2 cellular contexts compared by ENCODE assay signal in the genomic region with DNA sequence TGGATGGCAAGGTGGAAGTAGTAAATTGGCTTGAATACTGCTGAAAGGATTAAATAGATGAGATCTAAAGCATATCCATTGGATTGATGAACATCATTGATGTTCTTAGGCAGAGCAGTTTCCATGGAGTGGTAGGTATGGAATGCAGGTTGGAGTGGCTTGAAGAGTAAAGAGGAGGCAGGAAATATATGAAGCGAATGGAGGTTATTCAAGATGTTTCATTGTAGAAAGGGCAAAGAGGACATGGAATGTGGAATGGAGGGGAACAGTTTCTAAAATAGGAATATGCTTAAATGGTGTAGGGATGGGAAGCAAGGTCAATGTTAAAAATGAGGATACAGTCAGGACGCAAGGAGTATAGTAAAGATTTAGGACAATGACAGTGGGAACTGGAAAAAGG.
TF ChIP-seq lines count a peak whose summit lies in the region.

No MANE protein-coding gene starts in this region.

TF ChIP-seq in liver, 16 proteins besides CTCF, POLR2A, EP300 and RAD21:
- TF ChIP-seq GABPA (IDR thresholded peaks at IDR 0.05 in 1 of 2, conservative IDR thresholded peaks at IDR 0.05 in 1 of 2) (no peak), HNF4G (IDR thresholded peaks at IDR 0.05) (no peak), TAF1 (conservative IDR thresholded peaks at IDR 0.05) (no peak), JUND (IDR thresholded peaks at IDR 0.05) (no peak)
- TF ChIP-seq, protein P1, sequence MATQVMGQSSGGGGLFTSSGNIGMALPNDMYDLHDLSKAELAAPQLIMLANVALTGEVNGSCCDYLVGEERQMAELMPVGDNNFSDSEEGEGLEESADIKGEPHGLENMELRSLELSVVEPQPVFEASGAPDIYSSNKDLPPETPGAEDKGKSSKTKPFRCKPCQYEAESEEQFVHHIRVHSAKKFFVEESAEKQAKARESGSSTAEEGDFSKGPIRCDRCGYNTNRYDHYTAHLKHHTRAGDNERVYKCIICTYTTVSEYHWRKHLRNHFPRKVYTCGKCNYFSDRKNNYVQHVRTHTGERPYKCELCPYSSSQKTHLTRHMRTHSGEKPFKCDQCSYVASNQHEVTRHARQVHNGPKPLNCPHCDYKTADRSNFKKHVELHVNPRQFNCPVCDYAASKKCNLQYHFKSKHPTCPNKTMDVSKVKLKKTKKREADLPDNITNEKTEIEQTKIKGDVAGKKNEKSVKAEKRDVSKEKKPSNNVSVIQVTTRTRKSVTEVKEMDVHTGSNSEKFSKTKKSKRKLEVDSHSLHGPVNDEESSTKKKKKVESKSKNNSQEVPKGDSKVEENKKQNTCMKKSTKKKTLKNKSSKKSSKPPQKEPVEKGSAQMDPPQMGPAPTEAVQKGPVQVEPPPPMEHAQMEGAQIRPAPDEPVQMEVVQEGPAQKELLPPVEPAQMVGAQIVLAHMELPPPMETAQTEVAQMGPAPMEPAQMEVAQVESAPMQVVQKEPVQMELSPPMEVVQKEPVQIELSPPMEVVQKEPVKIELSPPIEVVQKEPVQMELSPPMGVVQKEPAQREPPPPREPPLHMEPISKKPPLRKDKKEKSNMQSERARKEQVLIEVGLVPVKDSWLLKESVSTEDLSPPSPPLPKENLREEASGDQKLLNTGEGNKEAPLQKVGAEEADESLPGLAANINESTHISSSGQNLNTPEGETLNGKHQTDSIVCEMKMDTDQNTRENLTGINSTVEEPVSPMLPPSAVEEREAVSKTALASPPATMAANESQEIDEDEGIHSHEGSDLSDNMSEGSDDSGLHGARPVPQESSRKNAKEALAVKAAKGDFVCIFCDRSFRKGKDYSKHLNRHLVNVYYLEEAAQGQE (IDR thresholded peaks at IDR 0.05): no peak

TF ChIP-seq in HepG2, 621 proteins besides CTCF, POLR2A, EP300 and RAD21:
- TF ChIP-seq, protein P2, sequence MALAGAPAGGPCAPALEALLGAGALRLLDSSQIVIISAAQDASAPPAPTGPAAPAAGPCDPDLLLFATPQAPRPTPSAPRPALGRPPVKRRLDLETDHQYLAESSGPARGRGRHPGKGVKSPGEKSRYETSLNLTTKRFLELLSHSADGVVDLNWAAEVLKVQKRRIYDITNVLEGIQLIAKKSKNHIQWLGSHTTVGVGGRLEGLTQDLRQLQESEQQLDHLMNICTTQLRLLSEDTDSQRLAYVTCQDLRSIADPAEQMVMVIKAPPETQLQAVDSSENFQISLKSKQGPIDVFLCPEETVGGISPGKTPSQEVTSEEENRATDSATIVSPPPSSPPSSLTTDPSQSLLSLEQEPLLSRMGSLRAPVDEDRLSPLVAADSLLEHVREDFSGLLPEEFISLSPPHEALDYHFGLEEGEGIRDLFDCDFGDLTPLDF (CRISPR knock-in tag; IDR thresholded peaks at IDR 0.05): no peak
- no peak for TF ChIP-seq MLLT10 (CRISPR knock-in tag; IDR thresholded peaks at IDR 0.05)
- TF ChIP-seq ZSCAN22 (CRISPR knock-in tag; IDR thresholded peaks at IDR 0.05): no peak
- no peak for TF ChIP-seq PCBP1 (IDR thresholded peaks at IDR 0.05; ENCODE audit: borderline replicate concordance, low read depth, low read length)
- no peak for TF ChIP-seq SUZ12 (IDR thresholded peaks at IDR 0.05; ENCODE audit: low read depth, low read length)
- no peak for TF ChIP-seq CEBPB (IDR thresholded peaks at IDR 0.05; ENCODE audit: borderline replicate concordance, low read depth, low read length)
- TF ChIP-seq ZSCAN20 (CRISPR knock-in tag; IDR thresholded peaks at IDR 0.05; ENCODE audit: borderline replicate concordance): no peak
- no peak for TF ChIP-seq REL (CRISPR knock-in tag; conservative IDR thresholded peaks at IDR 0.05)
- TF ChIP-seq, protein P3, sequence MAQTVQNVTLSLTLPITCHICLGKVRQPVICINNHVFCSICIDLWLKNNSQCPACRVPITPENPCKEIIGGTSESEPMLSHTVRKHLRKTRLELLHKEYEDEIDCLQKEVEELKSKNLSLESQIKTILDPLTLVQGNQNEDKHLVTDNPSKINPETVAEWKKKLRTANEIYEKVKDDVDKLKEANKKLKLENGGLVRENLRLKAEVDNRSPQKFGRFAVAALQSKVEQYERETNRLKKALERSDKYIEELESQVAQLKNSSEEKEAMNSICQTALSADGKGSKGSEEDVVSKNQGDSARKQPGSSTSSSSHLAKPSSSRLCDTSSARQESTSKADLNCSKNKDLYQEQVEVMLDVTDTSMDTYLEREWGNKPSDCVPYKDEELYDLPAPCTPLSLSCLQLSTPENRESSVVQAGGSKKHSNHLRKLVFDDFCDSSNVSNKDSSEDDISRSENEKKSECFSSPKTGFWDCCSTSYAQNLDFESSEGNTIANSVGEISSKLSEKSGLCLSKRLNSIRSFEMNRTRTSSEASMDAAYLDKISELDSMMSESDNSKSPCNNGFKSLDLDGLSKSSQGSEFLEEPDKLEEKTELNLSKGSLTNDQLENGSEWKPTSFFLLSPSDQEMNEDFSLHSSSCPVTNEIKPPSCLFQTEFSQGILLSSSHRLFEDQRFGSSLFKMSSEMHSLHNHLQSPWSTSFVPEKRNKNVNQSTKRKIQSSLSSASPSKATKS (CRISPR knock-in tag; IDR thresholded peaks at IDR 0.05): no peak
- no peak for TF ChIP-seq ELF1 (CRISPR knock-in tag; IDR thresholded peaks at IDR 0.05)
- TF ChIP-seq THAP11 (CRISPR knock-in tag; IDR thresholded peaks at IDR 0.05): no peak
- TF ChIP-seq, protein P4, sequence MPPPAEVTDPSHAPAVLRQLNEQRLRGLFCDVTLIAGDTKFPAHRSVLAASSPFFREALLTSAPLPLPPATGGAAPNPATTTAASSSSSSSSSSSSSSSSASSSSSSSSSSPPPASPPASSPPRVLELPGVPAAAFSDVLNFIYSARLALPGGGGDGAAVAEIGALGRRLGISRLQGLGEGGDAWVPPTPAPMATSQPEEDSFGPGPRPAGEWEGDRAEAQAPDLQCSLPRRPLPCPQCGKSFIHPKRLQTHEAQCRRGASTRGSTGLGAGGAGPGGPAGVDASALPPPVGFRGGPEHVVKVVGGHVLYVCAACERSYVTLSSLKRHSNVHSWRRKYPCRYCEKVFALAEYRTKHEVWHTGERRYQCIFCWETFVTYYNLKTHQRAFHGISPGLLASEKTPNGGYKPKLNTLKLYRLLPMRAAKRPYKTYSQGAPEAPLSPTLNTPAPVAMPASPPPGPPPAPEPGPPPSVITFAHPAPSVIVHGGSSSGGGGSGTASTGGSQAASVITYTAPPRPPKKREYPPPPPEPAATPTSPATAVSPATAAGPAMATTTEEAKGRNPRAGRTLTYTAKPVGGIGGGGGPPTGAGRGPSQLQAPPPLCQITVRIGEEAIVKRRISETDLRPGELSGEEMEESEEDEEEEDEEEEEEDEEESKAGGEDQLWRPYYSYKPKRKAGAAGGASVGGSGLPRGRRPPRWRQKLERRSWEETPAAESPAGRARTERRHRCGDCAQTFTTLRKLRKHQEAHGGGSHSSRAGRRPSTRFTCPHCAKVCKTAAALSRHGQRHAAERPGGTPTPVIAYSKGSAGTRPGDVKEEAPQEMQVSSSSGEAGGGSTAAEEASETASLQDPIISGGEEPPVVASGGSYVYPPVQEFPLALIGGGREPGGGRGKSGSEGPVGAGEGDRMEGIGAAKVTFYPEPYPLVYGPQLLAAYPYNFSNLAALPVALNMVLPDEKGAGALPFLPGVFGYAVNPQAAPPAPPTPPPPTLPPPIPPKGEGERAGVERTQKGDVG (CRISPR knock-in tag; IDR thresholded peaks at IDR 0.05; ENCODE audit: borderline replicate concordance): no peak
- no peak for TF ChIP-seq ZSCAN31 (CRISPR knock-in tag; IDR thresholded peaks at IDR 0.05; ENCODE audit: low read depth)
- TF ChIP-seq, protein P5, sequence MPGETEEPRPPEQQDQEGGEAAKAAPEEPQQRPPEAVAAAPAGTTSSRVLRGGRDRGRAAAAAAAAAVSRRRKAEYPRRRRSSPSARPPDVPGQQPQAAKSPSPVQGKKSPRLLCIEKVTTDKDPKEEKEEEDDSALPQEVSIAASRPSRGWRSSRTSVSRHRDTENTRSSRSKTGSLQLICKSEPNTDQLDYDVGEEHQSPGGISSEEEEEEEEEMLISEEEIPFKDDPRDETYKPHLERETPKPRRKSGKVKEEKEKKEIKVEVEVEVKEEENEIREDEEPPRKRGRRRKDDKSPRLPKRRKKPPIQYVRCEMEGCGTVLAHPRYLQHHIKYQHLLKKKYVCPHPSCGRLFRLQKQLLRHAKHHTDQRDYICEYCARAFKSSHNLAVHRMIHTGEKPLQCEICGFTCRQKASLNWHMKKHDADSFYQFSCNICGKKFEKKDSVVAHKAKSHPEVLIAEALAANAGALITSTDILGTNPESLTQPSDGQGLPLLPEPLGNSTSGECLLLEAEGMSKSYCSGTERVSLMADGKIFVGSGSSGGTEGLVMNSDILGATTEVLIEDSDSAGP (CRISPR knock-in tag; IDR thresholded peaks at IDR 0.05; ENCODE audit: borderline replicate concordance): no peak
